2 cellular contexts compared by ENCODE assay signal in genomic region chr20:57573893-57574292, GRCh38.
A peak's percentile ranks its signal among the peaks of the same experiment; 100 is the strongest.
TF ChIP-seq lines count a peak whose summit lies in the region.

No MANE protein-coding gene starts in this region.

TF ChIP-seq in HCT116, 20 proteins besides CTCF, POLR2A, EP300 and RAD21:
- no peak for TF ChIP-seq ELF1 (IDR thresholded peaks at IDR 0.05; ENCODE audit: borderline replicate concordance, low read depth)
- TF ChIP-seq FOSL1 (IDR thresholded peaks at IDR 0.05; ENCODE audit: low read depth) = no peak
- no peak for TF ChIP-seq EGR1 (IDR thresholded peaks at IDR 0.05; ENCODE audit: low read depth)
- no peak for TF ChIP-seq TCF7L2 (IDR thresholded peaks at IDR 0.05; ENCODE audit: borderline replicate concordance, extremely low read depth, insufficient read depth, insufficient read length)
- TF ChIP-seq CBX3 (IDR thresholded peaks at IDR 0.05; ENCODE audit: low read depth) = no peak
- no peak for TF ChIP-seq MAX (IDR thresholded peaks at IDR 0.05)
- TF ChIP-seq EZH2 (IDR thresholded peaks at IDR 0.05) = no peak
- no peak for TF ChIP-seq SRF (IDR thresholded peaks at IDR 0.05; ENCODE audit: low read depth)
- no peak for TF ChIP-seq SP1 (IDR thresholded peaks at IDR 0.05; ENCODE audit: low read depth)
- TF ChIP-seq ZFX (IDR thresholded peaks at IDR 0.05) = no peak
- no peak for TF ChIP-seq REST (IDR thresholded peaks at IDR 0.05; ENCODE audit: low read depth)
- TF ChIP-seq, protein P1, sequence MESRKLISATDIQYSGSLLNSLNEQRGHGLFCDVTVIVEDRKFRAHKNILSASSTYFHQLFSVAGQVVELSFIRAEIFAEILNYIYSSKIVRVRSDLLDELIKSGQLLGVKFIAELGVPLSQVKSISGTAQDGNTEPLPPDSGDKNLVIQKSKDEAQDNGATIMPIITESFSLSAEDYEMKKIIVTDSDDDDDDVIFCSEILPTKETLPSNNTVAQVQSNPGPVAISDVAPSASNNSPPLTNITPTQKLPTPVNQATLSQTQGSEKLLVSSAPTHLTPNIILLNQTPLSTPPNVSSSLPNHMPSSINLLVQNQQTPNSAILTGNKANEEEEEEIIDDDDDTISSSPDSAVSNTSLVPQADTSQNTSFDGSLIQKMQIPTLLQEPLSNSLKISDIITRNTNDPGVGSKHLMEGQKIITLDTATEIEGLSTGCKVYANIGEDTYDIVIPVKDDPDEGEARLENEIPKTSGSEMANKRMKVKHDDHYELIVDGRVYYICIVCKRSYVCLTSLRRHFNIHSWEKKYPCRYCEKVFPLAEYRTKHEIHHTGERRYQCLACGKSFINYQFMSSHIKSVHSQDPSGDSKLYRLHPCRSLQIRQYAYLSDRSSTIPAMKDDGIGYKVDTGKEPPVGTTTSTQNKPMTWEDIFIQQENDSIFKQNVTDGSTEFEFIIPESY (IDR thresholded peaks at IDR 0.05; ENCODE audit: extremely low read depth, insufficient replicate concordance, low read length) = no peak
- TF ChIP-seq SIN3A (IDR thresholded peaks at IDR 0.05; ENCODE audit: low read depth) = no peak
- TF ChIP-seq ZNF274 (IDR thresholded peaks at IDR 0.05; ENCODE audit: low read depth, low read length) = no peak
- no peak for TF ChIP-seq CEBPB (IDR thresholded peaks at IDR 0.05; ENCODE audit: low read depth)
- TF ChIP-seq EZH2phosphoT487 (IDR thresholded peaks at IDR 0.05; ENCODE audit: borderline replicate concordance) = no peak

TF ChIP-seq in HepG2, 621 proteins besides CTCF, POLR2A, EP300 and RAD21:
- no peak for TF ChIP-seq ZNF333 (CRISPR knock-in tag; IDR thresholded peaks at IDR 0.05; ENCODE audit: borderline replicate concordance)
- no peak for TF ChIP-seq TFDP1 (CRISPR knock-in tag; IDR thresholded peaks at IDR 0.05; ENCODE audit: borderline replicate concordance)
- TF ChIP-seq ZFX (CRISPR knock-in tag; IDR thresholded peaks at IDR 0.05; ENCODE audit: low read depth) = no peak
- 0 out of 2 replicates have a peak, but pooled peaks have one; percentile 12 for TF ChIP-seq HCFC1 (IDR thresholded peaks at IDR 0.05; ENCODE audit: low read depth, low read length)
- TF ChIP-seq ZNF724P (CRISPR knock-in tag; IDR thresholded peaks at IDR 0.05; ENCODE audit: borderline replicate concordance) = no peak
- TF ChIP-seq HHEX (CRISPR knock-in tag; IDR thresholded peaks at IDR 0.05) = no peak
- 0 out of 2 replicates have a peak, but pooled peaks have one; percentile 14 for TF ChIP-seq ZNF24 (IDR thresholded peaks at IDR 0.05)
- TF ChIP-seq ARID2 (CRISPR knock-in tag; IDR thresholded peaks at IDR 0.05; ENCODE audit: borderline replicate concordance) = no peak
- peak; percentile 31; the same call in 1 of the 2 replicates for TF ChIP-seq SALL1 (CRISPR knock-in tag; IDR thresholded peaks at IDR 0.05)
- peak; percentile 86 for TF ChIP-seq TFAP4 (IDR thresholded peaks at IDR 0.05; ENCODE audit: borderline replicate concordance, low read depth)
- TF ChIP-seq, protein P2, sequence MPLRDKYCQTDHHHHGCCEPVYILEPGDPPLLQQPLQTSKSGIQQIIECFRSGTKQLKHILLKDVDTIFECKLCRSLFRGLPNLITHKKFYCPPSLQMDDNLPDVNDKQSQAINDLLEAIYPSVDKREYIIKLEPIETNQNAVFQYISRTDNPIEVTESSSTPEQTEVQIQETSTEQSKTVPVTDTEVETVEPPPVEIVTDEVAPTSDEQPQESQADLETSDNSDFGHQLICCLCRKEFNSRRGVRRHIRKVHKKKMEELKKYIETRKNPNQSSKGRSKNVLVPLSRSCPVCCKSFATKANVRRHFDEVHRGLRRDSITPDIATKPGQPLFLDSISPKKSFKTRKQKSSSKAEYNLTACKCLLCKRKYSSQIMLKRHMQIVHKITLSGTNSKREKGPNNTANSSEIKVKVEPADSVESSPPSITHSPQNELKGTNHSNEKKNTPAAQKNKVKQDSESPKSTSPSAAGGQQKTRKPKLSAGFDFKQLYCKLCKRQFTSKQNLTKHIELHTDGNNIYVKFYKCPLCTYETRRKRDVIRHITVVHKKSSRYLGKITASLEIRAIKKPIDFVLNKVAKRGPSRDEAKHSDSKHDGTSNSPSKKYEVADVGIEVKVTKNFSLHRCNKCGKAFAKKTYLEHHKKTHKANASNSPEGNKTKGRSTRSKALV (CRISPR knock-in tag; IDR thresholded peaks at IDR 0.05) = no peak
- TF ChIP-seq ZNF224 (CRISPR knock-in tag; IDR thresholded peaks at IDR 0.05) = no peak
- no peak for TF ChIP-seq IRX3 (CRISPR knock-in tag; IDR thresholded peaks at IDR 0.05; ENCODE audit: borderline replicate concordance, low read depth)
- no peak for TF ChIP-seq GABPA (IDR thresholded peaks at IDR 0.05; ENCODE audit: low read depth, low read length)
- no peak for TF ChIP-seq GABPA (CRISPR knock-in tag; IDR thresholded peaks at IDR 0.05; ENCODE audit: low read depth)
- no peak for TF ChIP-seq SRSF9 (IDR thresholded peaks at IDR 0.05; ENCODE audit: borderline replicate concordance, insufficient read depth, low read depth, low read length, poor library complexity, severe bottlenecking)
- no peak for TF ChIP-seq MEF2D (CRISPR knock-in tag; IDR thresholded peaks at IDR 0.05)
- TF ChIP-seq SMC3 (IDR thresholded peaks at IDR 0.05; ENCODE audit: low read length) = peak; percentile 69
- TF ChIP-seq NFKB2 (CRISPR knock-in tag; IDR thresholded peaks at IDR 0.05; ENCODE audit: borderline replicate concordance) = no peak
- TF ChIP-seq STAG1 (CRISPR knock-in tag; IDR thresholded peaks at IDR 0.05) = peak; percentile 54
- TF ChIP-seq, protein P3, sequence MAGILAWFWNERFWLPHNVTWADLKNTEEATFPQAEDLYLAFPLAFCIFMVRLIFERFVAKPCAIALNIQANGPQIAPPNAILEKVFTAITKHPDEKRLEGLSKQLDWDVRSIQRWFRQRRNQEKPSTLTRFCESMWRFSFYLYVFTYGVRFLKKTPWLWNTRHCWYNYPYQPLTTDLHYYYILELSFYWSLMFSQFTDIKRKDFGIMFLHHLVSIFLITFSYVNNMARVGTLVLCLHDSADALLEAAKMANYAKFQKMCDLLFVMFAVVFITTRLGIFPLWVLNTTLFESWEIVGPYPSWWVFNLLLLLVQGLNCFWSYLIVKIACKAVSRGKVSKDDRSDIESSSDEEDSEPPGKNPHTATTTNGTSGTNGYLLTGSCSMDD (CRISPR knock-in tag; IDR thresholded peaks at IDR 0.05) = no peak
- TF ChIP-seq, protein P4, sequence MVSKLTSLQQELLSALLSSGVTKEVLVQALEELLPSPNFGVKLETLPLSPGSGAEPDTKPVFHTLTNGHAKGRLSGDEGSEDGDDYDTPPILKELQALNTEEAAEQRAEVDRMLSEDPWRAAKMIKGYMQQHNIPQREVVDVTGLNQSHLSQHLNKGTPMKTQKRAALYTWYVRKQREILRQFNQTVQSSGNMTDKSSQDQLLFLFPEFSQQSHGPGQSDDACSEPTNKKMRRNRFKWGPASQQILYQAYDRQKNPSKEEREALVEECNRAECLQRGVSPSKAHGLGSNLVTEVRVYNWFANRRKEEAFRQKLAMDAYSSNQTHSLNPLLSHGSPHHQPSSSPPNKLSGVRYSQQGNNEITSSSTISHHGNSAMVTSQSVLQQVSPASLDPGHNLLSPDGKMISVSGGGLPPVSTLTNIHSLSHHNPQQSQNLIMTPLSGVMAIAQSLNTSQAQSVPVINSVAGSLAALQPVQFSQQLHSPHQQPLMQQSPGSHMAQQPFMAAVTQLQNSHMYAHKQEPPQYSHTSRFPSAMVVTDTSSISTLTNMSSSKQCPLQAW (CRISPR knock-in tag; IDR thresholded peaks at IDR 0.05) = 0 out of 2 replicates have a peak, but pooled peaks have one; percentile 35
- TF ChIP-seq XRCC5 (optimal IDR thresholded peaks at IDR 0.05; ENCODE audit: low read length) = peak; percentile 28
- TF ChIP-seq DNMT1 (CRISPR knock-in tag; IDR thresholded peaks at IDR 0.05) = no peak
- no peak for TF ChIP-seq LRRFIP1 (CRISPR knock-in tag; conservative IDR thresholded peaks at IDR 0.05)
- TF ChIP-seq ZNF839 (CRISPR knock-in tag; IDR thresholded peaks at IDR 0.05; ENCODE audit: borderline replicate concordance) = 0 out of 2 replicates have a peak, but pooled peaks have one; percentile 16
- TF ChIP-seq HMG20B (CRISPR knock-in tag; conservative IDR thresholded peaks at IDR 0.05) = no peak
- peak; percentile 43; the same call in 1 of the 2 replicates for TF ChIP-seq MAZ (IDR thresholded peaks at IDR 0.05; ENCODE audit: borderline replicate concordance, low read depth, low read length)
- TF ChIP-seq MAZ (CRISPR knock-in tag; IDR thresholded peaks at IDR 0.05; ENCODE audit: low read depth) = no peak
- TF ChIP-seq ZNF768 (CRISPR knock-in tag; IDR thresholded peaks at IDR 0.05) = peak; percentile 40; the same call in 1 of the 2 replicates
